In genomic region chr3:179224584-179224983, GRCh38 we compare ENCODE assay signal across 24 cellular contexts.
"Had no signal": no experiment of that assay in that cellular context is flagged by ENCODE, and none has a peak within 500 bp of the region (broad histone marks: within the 10 kb centered on the region; RNA-seq: fewer than 3 reads in every experiment).

No MANE protein-coding gene starts in this region.

- ATAC-seq: esophagus mucosa; gastrocnemius medialis; left colon; lower lobe of right lung; naive thymus-derived CD8-positive, alpha-beta T cell; right lobe of liver; stimulated activated naive B cell treated with anti-CD40 and anti-IgM and Interleukin-4, amounts not matched to agents 10 μg/mL and 1 μg/mL and 100 μg/mL, for 72 hours had no signal

- H3K4me2 ChIP-seq: hepatocyte had no signal

- FAIRE-seq: urothelium cell line had no signal

- H3K4me3 ChIP-seq: colonic mucosa, gastrocnemius medialis, hepatocyte, left ventricle myocardium inferior, lower lobe of right lung, ovary, right lobe of liver, thoracic aorta, tibial nerve, upper lobe of left lung had no signal

- H3K36me3 ChIP-seq: colonic mucosa, ovary, thoracic aorta had no signal

- H2AFZ ChIP-seq: hepatocyte had no signal

- H3K79me2 ChIP-seq: hepatocyte had no signal

- DNase-seq: colonic mucosa; effector CD8-positive, alpha-beta T cell; endodermal cell; foreskin fibroblast; gastrocnemius medialis; head of caudate nucleus; left colon; left ventricle myocardium inferior; lower lobe of right lung; naive thymus-derived CD8-positive, alpha-beta T cell; occipital lobe; ovary; posterior cingulate gyrus; retina; right lobe of liver; stimulated activated CD4-positive, alpha-beta T cell treated with anti-CD3 and anti-CD28 coated beads, Interleukin-4, amount 100 ng/mL, for 4 hours; stimulated activated naive B cell treated with anti-CD40 and anti-IgM and Interleukin-4, amounts not matched to agents 10 μg/mL and 1 μg/mL and 100 μg/mL, for 72 hours; upper lobe of left lung had no signal

- H3K9me3 ChIP-seq: colonic mucosa, gastrocnemius medialis, left ventricle myocardium inferior, lower lobe of right lung, ovary, right lobe of liver, thoracic aorta, tibial nerve, upper lobe of left lung had no signal

- H3K27me3 ChIP-seq: colonic mucosa, gastrocnemius medialis, hepatocyte, ovary, right lobe of liver, tibial nerve, upper lobe of left lung had no signal

- H3K27ac ChIP-seq: colonic mucosa, epithelial cell of prostate, gastrocnemius medialis, hepatocyte, left ventricle myocardium inferior, lower lobe of right lung, ovary, right lobe of liver, thoracic aorta, tibial nerve, upper lobe of left lung had no signal

- H3K4me1 ChIP-seq: colonic mucosa, lower lobe of right lung, right lobe of liver, tibial nerve, upper lobe of left lung had no signal
